32 cellular contexts compared by ENCODE assay signal in the genomic region with DNA sequence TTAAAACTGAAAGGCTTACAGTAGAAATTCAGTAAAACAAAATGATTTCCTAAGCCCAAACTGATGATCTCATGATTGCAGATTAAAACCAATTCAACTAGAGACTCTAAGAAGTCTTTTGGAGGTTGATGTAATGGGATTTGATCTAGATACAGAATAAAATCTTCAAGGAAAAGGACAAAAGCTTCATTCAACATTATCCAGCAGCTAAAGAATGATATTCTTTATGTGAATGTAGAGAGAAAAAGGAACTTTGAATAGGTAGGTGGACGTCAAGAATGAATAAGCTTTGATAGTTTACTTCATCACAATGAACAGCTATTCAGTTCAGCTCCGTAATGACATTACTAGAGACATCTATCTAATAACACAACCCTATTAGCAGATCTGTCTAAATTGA.
"Had no signal": no experiment of that assay in that cellular context is flagged by ENCODE, and none has a peak within 500 bp of the region (broad histone marks: within the 10 kb centered on the region; RNA-seq: fewer than 3 reads in every experiment).

No MANE protein-coding gene starts in this region.

- FAIRE-seq: bronchial epithelial cell, frontal cortex had no signal

- H3K9me3 Mint-ChIP-seq: activated CD4-positive, alpha-beta memory T cell treated with anti-CD3 and anti-CD28 coated beads for 36 hours; activated naive CD4-positive, alpha-beta T cell treated with anti-CD3 and anti-CD28 coated beads, Interleukin-2, amount 50 U/mL, for 24 hours; activated naive CD8-positive, alpha-beta T cell treated with anti-CD3 and anti-CD28 coated beads for 36 hours; activated T-helper 1 cell treated with anti-CD3 and anti-CD28 coated beads, Interleukin-12 subunit alpha, Interleukin-12 subunit beta, Interleukin-2, Interleukin-4 antibody, amounts not matched to agents 30 ng/mL and 10 ng/mL and 1 ng/mL, durations not matched to agents 14 hours and 24 hours and 36 hours; activated T-helper 2 cell treated with anti-CD3 and anti-CD28 coated beads, Interferon-gamma antibody, Interleukin-2, Interleukin-4, amounts not matched to agents 10 μg/mL and 5 μg/mL and 100 μg/mL, durations not matched to agents 14 hours and 24 hours and 36 hours; endodermal cell had no signal

- H3K27ac Mint-ChIP-seq: activated B cell treated with CpG ODN at 0.5 μM for 24 hours; activated CD4-positive, alpha-beta memory T cell treated with anti-CD3 and anti-CD28 coated beads for 36 hours; activated CD8-positive, alpha-beta memory T cell treated with anti-CD3 and anti-CD28 coated beads, Interleukin-2, amount 10 ng/mL, durations not matched to agents 7 days and 5 days; activated CD8-positive, alpha-beta T cell treated with anti-CD3 and anti-CD28 coated beads, Interleukin-2, amount 10 ng/mL, durations not matched to agents 7 days and 5 days; activated naive CD4-positive, alpha-beta T cell treated with anti-CD3 and anti-CD28 coated beads for 36 hours; activated naive CD4-positive, alpha-beta T cell treated with anti-CD3 and anti-CD28 coated beads, Interleukin-2, amount 50 U/mL, for 24 hours; activated naive CD8-positive, alpha-beta T cell treated with anti-CD3 and anti-CD28 coated beads for 36 hours; activated naive CD8-positive, alpha-beta T cell treated with anti-CD3 and anti-CD28 coated beads, Interleukin-2, amount 50 U/mL, for 24 hours; activated T-helper 1 cell treated with anti-CD3 and anti-CD28 coated beads, Interleukin-12 subunit alpha, Interleukin-12 subunit beta, Interleukin-2, Interleukin-4 antibody, amounts not matched to agents 30 ng/mL and 10 ng/mL and 1 ng/mL, durations not matched to agents 14 hours and 24 hours and 36 hours; activated T-helper 2 cell treated with anti-CD3 and anti-CD28 coated beads, Interferon-gamma antibody, Interleukin-2, Interleukin-4, amounts not matched to agents 10 μg/mL and 5 μg/mL and 100 μg/mL, durations not matched to agents 14 hours and 24 hours and 36 hours; endodermal cell; T-helper 17 cell; T-helper 2 cell treated with Interferon-gamma antibody and Interleukin-4, amounts not matched to agents 5 μg/mL and 100 μg/mL, for 36 hours had no signal

- H3K36me3 Mint-ChIP-seq: activated CD4-positive, alpha-beta memory T cell treated with anti-CD3 and anti-CD28 coated beads for 36 hours; activated CD8-positive, alpha-beta memory T cell treated with anti-CD3 and anti-CD28 coated beads, Interleukin-2, amount 10 ng/mL, durations not matched to agents 7 days and 5 days; activated naive CD4-positive, alpha-beta T cell treated with anti-CD3 and anti-CD28 coated beads, Interleukin-2, amount 50 U/mL, for 24 hours; activated naive CD8-positive, alpha-beta T cell treated with anti-CD3 and anti-CD28 coated beads for 36 hours had no signal

- H3K27me3 Mint-ChIP-seq: activated B cell treated with CpG ODN at 0.5 μM for 24 hours; activated CD4-positive, alpha-beta memory T cell treated with anti-CD3 and anti-CD28 coated beads for 36 hours; activated CD8-positive, alpha-beta memory T cell treated with anti-CD3 and anti-CD28 coated beads, Interleukin-2, amount 10 ng/mL, durations not matched to agents 7 days and 5 days; activated naive CD4-positive, alpha-beta T cell treated with anti-CD3 and anti-CD28 coated beads, Interleukin-2, amount 50 U/mL, for 24 hours; activated naive CD8-positive, alpha-beta T cell treated with anti-CD3 and anti-CD28 coated beads for 36 hours; activated naive CD8-positive, alpha-beta T cell treated with anti-CD3 and anti-CD28 coated beads, Interleukin-2, amount 50 U/mL, for 24 hours; T-helper 17 cell had no signal

- H3K4me1 Mint-ChIP-seq: activated B cell treated with CpG ODN at 0.5 μM for 24 hours; activated CD8-positive, alpha-beta memory T cell treated with anti-CD3 and anti-CD28 coated beads, Interleukin-2, amount 10 ng/mL, durations not matched to agents 7 days and 5 days; activated naive CD4-positive, alpha-beta T cell treated with anti-CD3 and anti-CD28 coated beads, Interleukin-2, amount 50 U/mL, for 24 hours; activated naive CD8-positive, alpha-beta T cell treated with anti-CD3 and anti-CD28 coated beads for 36 hours; activated naive CD8-positive, alpha-beta T cell treated with anti-CD3 and anti-CD28 coated beads, Interleukin-2, amount 50 U/mL, for 24 hours; endodermal cell; T-helper 17 cell had no signal

- DNase-seq: activated B cell treated with CpG ODN at 0.5 μM for 24 hours; activated CD4-positive, alpha-beta memory T cell treated with anti-CD3 and anti-CD28 coated beads for 36 hours; activated CD4-positive, alpha-beta T cell treated with anti-CD3 and anti-CD28 coated beads for 48 hours; activated CD8-positive, alpha-beta memory T cell treated with anti-CD3 and anti-CD28 coated beads, Interleukin-2, amount 10 ng/mL, durations not matched to agents 7 days and 5 days; activated CD8-positive, alpha-beta memory T cell treated with anti-CD3 and anti-CD28 coated beads, Interleukin-2, amount 50 U/mL, for 4 hours; activated CD8-positive, alpha-beta T cell treated with anti-CD3 and anti-CD28 coated beads, Interleukin-2, amount 10 ng/mL, durations not matched to agents 7 days and 5 days; activated effector memory CD4-positive, alpha-beta T cell treated with anti-CD3 and anti-CD28 coated beads, Interleukin-2, amount 50 U/mL, for 16 hours; activated naive CD4-positive, alpha-beta T cell treated with anti-CD3 and anti-CD28 coated beads for 36 hours; activated naive CD8-positive, alpha-beta T cell treated with anti-CD3 and anti-CD28 coated beads for 36 hours; activated naive CD8-positive, alpha-beta T cell treated with anti-CD3 and anti-CD28 coated beads, Interleukin-2, amount 50 U/mL, for 24 hours; activated T-cell treated with anti-CD3 and anti-CD28 coated beads, Interleukin-2, amount 50 U/mL, for 1 hour; activated T-cell treated with anti-CD3 and anti-CD28 coated beads, Interleukin-2, amount 50 U/mL, for 48 hours; adrenal gland; amygdala; aorta; brain microvascular endothelial cell; cerebellar nuclear complex; colonic mucosa; effector memory CD4-positive, alpha-beta T cell; endodermal cell; foreskin fibroblast; head of caudate nucleus; T-helper 1 cell; T-helper 17 cell; T1000; WERI-Rb-1 had no signal

- H3K4me3 Mint-ChIP-seq: activated B cell treated with CpG ODN at 0.5 μM for 24 hours; activated CD4-positive, alpha-beta memory T cell treated with anti-CD3 and anti-CD28 coated beads for 36 hours; activated CD8-positive, alpha-beta memory T cell treated with anti-CD3 and anti-CD28 coated beads, Interleukin-2, amount 10 ng/mL, durations not matched to agents 7 days and 5 days; activated CD8-positive, alpha-beta T cell treated with anti-CD3 and anti-CD28 coated beads, Interleukin-2, amount 10 ng/mL, durations not matched to agents 7 days and 5 days; activated naive CD4-positive, alpha-beta T cell treated with anti-CD3 and anti-CD28 coated beads for 36 hours; activated naive CD4-positive, alpha-beta T cell treated with anti-CD3 and anti-CD28 coated beads, Interleukin-2, amount 50 U/mL, for 24 hours; activated naive CD8-positive, alpha-beta T cell treated with anti-CD3 and anti-CD28 coated beads for 36 hours; activated naive CD8-positive, alpha-beta T cell treated with anti-CD3 and anti-CD28 coated beads, Interleukin-2, amount 50 U/mL, for 24 hours; activated T-helper 1 cell treated with anti-CD3 and anti-CD28 coated beads, Interleukin-12 subunit alpha, Interleukin-12 subunit beta, Interleukin-2, Interleukin-4 antibody, amounts not matched to agents 30 ng/mL and 10 ng/mL and 1 ng/mL, durations not matched to agents 14 hours and 24 hours and 36 hours; endodermal cell; T-helper 17 cell; T-helper 2 cell treated with Interferon-gamma antibody and Interleukin-4, amounts not matched to agents 5 μg/mL and 100 μg/mL, for 36 hours had no signal
